ENCODE assay signal across 8 cellular contexts in the genomic region with DNA sequence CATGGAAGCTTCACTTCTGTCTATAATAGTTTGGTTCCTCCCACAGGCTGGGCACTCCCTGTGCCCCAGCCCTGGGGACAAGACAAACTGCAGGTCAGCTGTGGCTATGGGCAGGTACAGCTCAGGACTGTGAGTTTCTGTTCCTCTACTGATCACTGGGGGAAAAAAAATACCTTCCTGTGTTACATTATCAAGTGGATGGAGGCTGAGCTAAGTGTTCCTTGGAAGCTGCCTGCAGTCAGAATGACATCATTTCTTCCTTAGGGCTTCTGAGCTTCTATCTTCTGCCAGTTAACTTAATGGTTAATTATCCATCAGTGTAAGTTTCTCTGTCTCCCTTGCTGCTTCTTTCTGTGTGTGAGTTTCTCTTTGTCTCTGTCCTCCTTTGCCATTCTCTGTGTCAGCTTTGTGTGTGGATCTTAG. TPM values are rescaled to one million over a fixed set of nuclear protein-coding genes. Genes with fewer than 3 reads are reported as not detected.
DNase-seq lines count a peak whose midpoint lies in the region; ATAC-seq and TF ChIP-seq lines count a peak whose summit lies in the region.

No MANE protein-coding gene starts in this region.

- in situ Hi-C loops in GM18951 (cut with MboI; ENCODE audit: low sequenced_read_pairs, unreplicated experiment): loop anchor here (10.0 kb wide), 1 partner anchor 92 kb away; no protein-coding TSS in a partner anchor

- peak; percentile 47 for TF ChIP-seq POLR2A in GM18951 (IDR thresholded peaks at IDR 0.05; ENCODE audit: extremely low read depth, insufficient read depth, insufficient read length)

- H3K4me1 Mint-ChIP-seq in naive B cell: peaks cover 26 to 50% (median 49%) of the 10 kb centered on the region in 3 donors
- H3K4me1 Mint-ChIP-seq in nephron progenitor cell: peaks cover 14% of the 10 kb centered on the region
- peaks cover 6% of the 10 kb centered on the region for H3K4me1 Mint-ChIP-seq in WTC11

- no peaks in the 10 kb centered on the region for H3K36me3 Mint-ChIP-seq in naive B cell
- no peaks in the 10 kb centered on the region for H3K36me3 Mint-ChIP-seq in nephron progenitor cell (ENCODE audit: low read depth)
- H3K36me3 Mint-ChIP-seq in WTC11: no peaks in the 10 kb centered on the region; the same call in 1 of the 2 replicates

- H3K27me3 Mint-ChIP-seq in naive B cell (peaks cover 0 to 8% (median 0%) of the 10 kb centered on the region in 3 donors), nephron progenitor cell (ENCODE audit: low read depth, poor library complexity) (peaks cover 23% of the 10 kb centered on the region), WTC11 (ENCODE audit: low read depth) (peaks cover 14% of the 10 kb centered on the region)

- peak; percentile 66 for ATAC-seq in HG02571 (IDR thresholded peaks at IDR 0.05; ENCODE audit: unreplicated experiment)
- peak; percentile 59 to 68 for ATAC-seq in naive B cell (ENCODE audit: low read depth in 2 of 2)
- ATAC-seq in WTC11: no peak

- POLR2A ChIA-PET in WTC11 (lab: Charles Lee): no interaction called here

- DNase-seq in M059J (ENCODE audit: low read depth): peak; percentile 18
- DNase-seq in naive B cell: no peak
- no peak for DNase-seq in nephron progenitor cell
- DNase-seq in NCI-H2196 treated with DMSO at 0.1 percent for 48 hours (lab: John Stamatoyannopoulos, UW; ENCODE audit: unreplicated experiment): no peak
- DNase-seq in WTC11 (ENCODE audit: low spot score): no peak
- DNase-seq in NK-92 (lab: John Stamatoyannopoulos, UW; ENCODE audit: unreplicated experiment): no peak

- H3K9me3 Mint-ChIP-seq in naive B cell: no peaks in the 10 kb centered on the region
- peaks cover 34% of the 10 kb centered on the region for H3K9me3 Mint-ChIP-seq in nephron progenitor cell
- no peaks in the 10 kb centered on the region for H3K9me3 Mint-ChIP-seq in WTC11

- TF ChIP-seq CTCF in nephron progenitor cell (IDR thresholded peaks at IDR 0.05) (no peak), WTC11 (IDR thresholded peaks at IDR 0.05) (no peak)

- CTCF ChIA-PET in WTC11 (lab: Charles Lee): no interaction called here

- H3K27ac Mint-ChIP-seq in naive B cell: peak overlapping the region in 4 of 6 donors; percentile 3 to 82 (median 34)
- H3K27ac Mint-ChIP-seq in nephron progenitor cell: no peak overlapping the region
- H3K27ac Mint-ChIP-seq in WTC11: no peak overlapping the region

- peak overlapping the region in 4 of 8 donors; percentile 2 to 59 (median 19) for H3K4me3 Mint-ChIP-seq in naive B cell
- H3K4me3 Mint-ChIP-seq in nephron progenitor cell: no peak overlapping the region
- H3K4me3 Mint-ChIP-seq in WTC11: no peak overlapping the region

TF ChIP-seq in WTC11, 78 proteins besides CTCF, POLR2A, EP300 and RAD21:
- TF ChIP-seq SMAD3 (CRISPR knock-in tag; IDR thresholded peaks at IDR 0.05; ENCODE audit: borderline replicate concordance) (no peak), EMX1 (CRISPR knock-in tag; IDR thresholded peaks at IDR 0.05) (no peak), TP53 (CRISPR knock-in tag; IDR thresholded peaks at IDR 0.05) (no peak)
- TF ChIP-seq, protein P1, sequence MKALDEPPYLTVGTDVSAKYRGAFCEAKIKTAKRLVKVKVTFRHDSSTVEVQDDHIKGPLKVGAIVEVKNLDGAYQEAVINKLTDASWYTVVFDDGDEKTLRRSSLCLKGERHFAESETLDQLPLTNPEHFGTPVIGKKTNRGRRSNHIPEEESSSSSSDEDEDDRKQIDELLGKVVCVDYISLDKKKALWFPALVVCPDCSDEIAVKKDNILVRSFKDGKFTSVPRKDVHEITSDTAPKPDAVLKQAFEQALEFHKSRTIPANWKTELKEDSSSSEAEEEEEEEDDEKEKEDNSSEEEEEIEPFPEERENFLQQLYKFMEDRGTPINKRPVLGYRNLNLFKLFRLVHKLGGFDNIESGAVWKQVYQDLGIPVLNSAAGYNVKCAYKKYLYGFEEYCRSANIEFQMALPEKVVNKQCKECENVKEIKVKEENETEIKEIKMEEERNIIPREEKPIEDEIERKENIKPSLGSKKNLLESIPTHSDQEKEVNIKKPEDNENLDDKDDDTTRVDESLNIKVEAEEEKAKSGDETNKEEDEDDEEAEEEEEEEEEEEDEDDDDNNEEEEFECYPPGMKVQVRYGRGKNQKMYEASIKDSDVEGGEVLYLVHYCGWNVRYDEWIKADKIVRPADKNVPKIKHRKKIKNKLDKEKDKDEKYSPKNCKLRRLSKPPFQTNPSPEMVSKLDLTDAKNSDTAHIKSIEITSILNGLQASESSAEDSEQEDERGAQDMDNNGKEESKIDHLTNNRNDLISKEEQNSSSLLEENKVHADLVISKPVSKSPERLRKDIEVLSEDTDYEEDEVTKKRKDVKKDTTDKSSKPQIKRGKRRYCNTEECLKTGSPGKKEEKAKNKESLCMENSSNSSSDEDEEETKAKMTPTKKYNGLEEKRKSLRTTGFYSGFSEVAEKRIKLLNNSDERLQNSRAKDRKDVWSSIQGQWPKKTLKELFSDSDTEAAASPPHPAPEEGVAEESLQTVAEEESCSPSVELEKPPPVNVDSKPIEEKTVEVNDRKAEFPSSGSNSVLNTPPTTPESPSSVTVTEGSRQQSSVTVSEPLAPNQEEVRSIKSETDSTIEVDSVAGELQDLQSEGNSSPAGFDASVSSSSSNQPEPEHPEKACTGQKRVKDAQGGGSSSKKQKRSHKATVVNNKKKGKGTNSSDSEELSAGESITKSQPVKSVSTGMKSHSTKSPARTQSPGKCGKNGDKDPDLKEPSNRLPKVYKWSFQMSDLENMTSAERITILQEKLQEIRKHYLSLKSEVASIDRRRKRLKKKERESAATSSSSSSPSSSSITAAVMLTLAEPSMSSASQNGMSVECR (CRISPR knock-in tag; IDR thresholded peaks at IDR 0.05; ENCODE audit: borderline replicate concordance): no peak

RNA-seq across cellular contexts. Expression of a gene that starts 4.6 kb away (rescaled TPM):
- 0.42 and 1.1 TPM in 2 replicates for total RNA-seq in M059J (2014; rRNA removed; shearing (Covaris generic))
- polyA plus RNA-seq in naive B cell (ENCODE audit: low read depth in 6 of 6): 1 to 10 TPM in 4 of 6 donors, under 1 TPM in 1, not detected in 1; 0.69 to 2.2 (median 1.9) TPM
- 2.1 to 3.1 TPM (median 3.0 TPM) in 3 replicates for total RNA-seq in WTC11 (2021)

RNA-seq across cellular contexts. Expression of a gene that starts 10.7 kb away (rescaled TPM):
- total RNA-seq in M059J (2014; rRNA removed; shearing (Covaris generic)): 39.0 and 69.2 TPM in 2 replicates
- 10 to 100 TPM; 13.6 to 24.2 (median 20.3) TPM for polyA plus RNA-seq in naive B cell (ENCODE audit: low read depth in 6 of 6)
- 53.5 to 55.9 TPM (median 55.0 TPM) in 3 replicates for total RNA-seq in WTC11 (2021)

Comparison
In these comparisons a context has a peak if more than half of its experiments do, and no peak if none do; other contexts are left out.
1. H3K27ac Mint-ChIP-seq: peak in naive B cell (4 of 6); none in nephron progenitor cell (single experiment) and WTC11 (single experiment).